20 cellular contexts compared by ENCODE assay signal in the genomic region with DNA sequence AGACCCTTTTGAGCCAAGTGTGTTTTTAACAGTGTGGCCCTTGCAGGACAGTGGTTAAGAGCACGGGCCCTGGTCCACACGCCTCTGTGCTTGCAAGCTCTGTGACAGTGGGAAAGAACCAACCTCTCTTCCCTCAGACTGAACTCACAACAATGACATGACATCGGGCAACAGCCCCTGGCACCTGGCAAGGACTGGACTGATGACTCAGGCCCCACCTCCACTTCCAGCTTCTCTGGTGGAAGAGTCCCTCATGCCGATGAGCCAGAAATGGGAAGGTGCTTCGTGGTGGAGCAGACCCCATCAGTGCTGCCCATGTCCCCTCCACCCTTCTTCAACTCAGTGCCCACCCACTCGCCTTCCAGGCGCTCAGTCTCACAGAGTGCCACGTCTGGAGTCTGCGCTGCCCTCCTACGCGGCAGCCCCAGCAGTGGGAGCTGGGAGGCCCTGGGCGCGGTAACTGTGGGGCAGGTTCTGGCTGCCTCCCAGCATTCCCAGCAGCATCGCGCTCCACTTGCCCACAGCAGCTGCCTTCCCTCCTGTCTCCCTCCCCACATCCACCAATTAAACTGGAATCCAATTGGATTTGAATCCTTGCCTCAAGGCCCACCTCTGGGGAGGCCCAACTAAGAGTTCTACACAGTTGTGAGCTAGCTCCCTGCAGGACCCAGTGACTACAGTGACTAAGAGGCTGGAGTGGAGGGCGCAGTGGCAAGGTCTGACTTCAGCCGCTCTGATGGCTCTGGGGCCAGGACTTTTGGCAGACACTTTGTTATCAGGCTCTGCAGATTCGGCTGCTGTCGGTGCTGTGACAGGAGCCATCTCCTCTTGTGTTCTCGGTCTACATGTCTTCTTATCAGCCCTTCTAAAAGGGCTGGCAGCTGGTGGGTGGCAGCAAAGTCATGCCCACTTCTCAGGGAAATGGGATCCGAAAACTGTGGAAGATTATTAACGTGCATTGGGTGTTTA.
DNase-seq lines count a peak whose midpoint lies in the region; ATAC-seq, FAIRE-seq and TF ChIP-seq lines count a peak whose summit lies in the region.
"Had no signal": no experiment of that assay in that cellular context is flagged by ENCODE, and none has a peak within 500 bp of the region (broad histone marks: within the 10 kb centered on the region; RNA-seq: fewer than 3 reads in every experiment).

No MANE protein-coding gene starts in this region.

- intact Hi-C loops in IMR-90 (cut with micrococcal nuclease): no loop called here
- intact Hi-C loops in K562 (cut with micrococcal nuclease): no loop called here
- intact Hi-C loops in HepG2 (cut with micrococcal nuclease; ENCODE audit: unreplicated experiment): no loop called here

- H3K27ac ChIP-seq in IMR-90 (ENCODE audit: insufficient read depth, low read length): no peak overlapping the region
- no peak overlapping the region for H3K27ac ChIP-seq in K562 (ENCODE audit: extremely low read depth, low read depth, low read length)
- no peak overlapping the region for H3K27ac ChIP-seq in mesendoderm (ENCODE audit: low read depth, low read length)
- H3K27ac ChIP-seq in HepG2 (ENCODE audit: extremely low read length, insufficient read depth, low read length): no peak overlapping the region
- H3K27ac ChIP-seq in GM23338 (ENCODE audit: low read depth): no peak overlapping the region
- H3K27ac ChIP-seq: 22Rv1, parathyroid adenoma had no signal

- no peak overlapping the region for H2BK20ac ChIP-seq in IMR-90 (ENCODE audit: low read depth, low read length)

- H4K8ac ChIP-seq in IMR-90 (ENCODE audit: low read depth in 2 of 2, low read length in 2 of 2) (no peak overlapping the region), mesendoderm (ENCODE audit: low read depth, low read length) (no peak overlapping the region)

- peak; percentile 67 for FAIRE-seq in K562 (lab: Jason Lieb, UNC)
- FAIRE-seq in HepG2 (lab: Jason Lieb, UNC): no peak

- H3K79me2 ChIP-seq in K562 (ENCODE audit: control insufficient read depth, insufficient read depth, low read length): no peaks in the 10 kb centered on the region
- H3K79me2 ChIP-seq in mesendoderm (ENCODE audit: control insufficient read depth, insufficient read depth, low read length): no peaks in the 10 kb centered on the region
- no peaks in the 10 kb centered on the region for H3K79me2 ChIP-seq in HepG2 (ENCODE audit: insufficient read depth, low read length)
- no peaks in the 10 kb centered on the region for H3K79me2 ChIP-seq in GM23338 (replicated peaks; ENCODE audit: insufficient read depth)
- H3K79me2 ChIP-seq: parathyroid adenoma had no signal

- H3K56ac ChIP-seq in IMR-90 (ENCODE audit: extremely low read depth, insufficient read depth, low read length): no peak overlapping the region
- H3K56ac ChIP-seq in mesendoderm (ENCODE audit: low read length): peak overlapping the region; percentile 51

- H2BK120ac ChIP-seq in IMR-90 (ENCODE audit: low read depth, low read length): no peak overlapping the region
- H2BK120ac ChIP-seq in mesendoderm (ENCODE audit: low read depth, low read length): no peak overlapping the region

- no peaks in the 10 kb centered on the region for H3K4me1 ChIP-seq in IMR-90 (ENCODE audit: control insufficient read depth, insufficient read depth, low read length)
- peaks cover 0 to 6% of the 10 kb centered on the region in 2 experiments; a peak in 1 of 5 replicates for H3K4me1 ChIP-seq in K562 (replicated peaks in 1 of 2; ENCODE audit: control insufficient read depth in 2 of 2, insufficient read depth in 2 of 2, low read length in 2 of 2)
- peaks cover 6% of the 10 kb centered on the region for H3K4me1 ChIP-seq in mesendoderm (ENCODE audit: control insufficient read depth, low read depth, low read length)
- H3K4me1 ChIP-seq in HepG2 (ENCODE audit: insufficient read depth, low read length): no peaks in the 10 kb centered on the region
- peaks cover 13% of the 10 kb centered on the region for H3K4me1 ChIP-seq in GM23338 (ENCODE audit: insufficient read depth)
- H3K4me1 ChIP-seq: parathyroid adenoma had no signal

- H3K36me3 ChIP-seq in IMR-90 (ENCODE audit: control insufficient read depth, insufficient read depth, low read length) (no peaks in the 10 kb centered on the region), K562 (ENCODE audit: control insufficient read depth, insufficient read depth, low read length) (no peaks in the 10 kb centered on the region), mesendoderm (ENCODE audit: control insufficient read depth, insufficient read depth, low read length) (no peaks in the 10 kb centered on the region), HepG2 (replicated peaks in 1 of 2; ENCODE audit: control insufficient read depth in 1 of 2, insufficient read depth in 2 of 2, low read length in 2 of 2) (no peaks in the 10 kb centered on the region), GM23338 (ENCODE audit: insufficient read depth) (no peaks in the 10 kb centered on the region)

- H3K4me1 Mint-ChIP-seq in GM23338: peaks cover 22% of the 10 kb centered on the region

- no peaks in the 10 kb centered on the region for H3K9me3 ChIP-seq in IMR-90 (ENCODE audit: control insufficient read depth, insufficient read depth, low read length)
- H3K9me3 ChIP-seq in K562 (replicated peaks; ENCODE audit: control insufficient read depth, insufficient read depth, low read depth, low read length): no peaks in the 10 kb centered on the region
- no peaks in the 10 kb centered on the region for H3K9me3 ChIP-seq in HepG2 (ENCODE audit: low read length)

- H3K9me2 ChIP-seq in GM23338 (ENCODE audit: insufficient read depth): no peaks in the 10 kb centered on the region

- no peak for TF ChIP-seq EP300 in K562 (IDR thresholded peaks at IDR 0.05; ENCODE audit: low read length)
- no peak for TF ChIP-seq EP300 in HepG2 (IDR thresholded peaks at IDR 0.05; ENCODE audit: low read depth in 2 of 2, low read length in 2 of 2)
- TF ChIP-seq EP300 in HepG2 (CRISPR knock-in tag; IDR thresholded peaks at IDR 0.05; ENCODE audit: borderline replicate concordance): no peak

- DNase-seq in DMS53 (lab: John Stamatoyannopoulos, UW) (peak; percentile 20), DMS53 treated with DMSO at 0.1 percent for 48 hours (lab: John Stamatoyannopoulos, UW; ENCODE audit: unreplicated experiment) (no peak), IMR-90 (no peak), K562 (ENCODE audit: extremely low read depth in 1 of 4, low spot score in 3 of 4) (peak in 2 of 4 experiments; percentile 52 to 57), mesendoderm (no peak), HepG2 (ENCODE audit: low spot score) (no peak), GM23338 (ENCODE audit: low spot score) (no peak)
- DNase-seq: activated CD4-positive, alpha-beta memory T cell treated with anti-CD3 and anti-CD28 coated beads for 36 hours; activated T-cell treated with anti-CD3 and anti-CD28 coated beads, Interleukin-2, amount 50 U/mL, for 72 hours; effector CD4-positive, alpha-beta T cell; EL; NCI-H1436; NCI-H510A treated with DMSO at 0.1 percent for 48 hours had no signal

- peaks cover 15% of the 10 kb centered on the region for H3K27me3 Mint-ChIP-seq in GM23338 (ENCODE audit: insufficient read depth, low read depth, poor library complexity)
- H3K27me3 Mint-ChIP-seq: type B pancreatic cell had no signal

- H3K23ac ChIP-seq in IMR-90 (ENCODE audit: low read depth, low read length) (no peak overlapping the region), mesendoderm (ENCODE audit: low read length) (no peak overlapping the region)

- H2BK15ac ChIP-seq in IMR-90 (ENCODE audit: low read depth, low read length): no peak overlapping the region
- H2BK15ac ChIP-seq in mesendoderm (replicated peaks; ENCODE audit: low read depth): no peak overlapping the region

- H3K9me1 ChIP-seq in IMR-90 (ENCODE audit: insufficient read depth, low read length) (no peaks in the 10 kb centered on the region), K562 (ENCODE audit: control insufficient read depth, insufficient read depth, low read length) (no peaks in the 10 kb centered on the region)

- H3K27ac Mint-ChIP-seq in GM23338: no peak overlapping the region
- H3K27ac Mint-ChIP-seq: activated CD4-positive, alpha-beta memory T cell treated with anti-CD3 and anti-CD28 coated beads for 36 hours; activated T-cell treated with anti-CD3 and anti-CD28 coated beads, Interleukin-2, amount 50 U/mL, for 72 hours; stimulated activated effector memory CD8-positive, alpha-beta T cell treated with anti-CD3 and anti-CD28 coated beads, Interleukin-12 subunit alpha, Interleukin-12 subunit beta, amount 100 ng/mL, for 72 hours; type B pancreatic cell had no signal

- ATAC-seq in IMR-90 (ENCODE audit: low read depth) (no peak), K562 (peak; percentile 72), GM21786 (IDR thresholded peaks at IDR 0.05; ENCODE audit: unreplicated experiment) (no peak), HepG2 (no peak), GM23338 (no peak)
- ATAC-seq: activated T-cell treated with anti-CD3 and anti-CD28 coated beads, Interleukin-2, amount 50 U/mL, for 72 hours; left colon; SK-N-SH treated with all-trans-retinoic acid at 6 μM for 48 hours; stimulated activated effector memory CD8-positive, alpha-beta T cell treated with anti-CD3 and anti-CD28 coated beads, Interleukin-12 subunit alpha, Interleukin-12 subunit beta, amount 100 ng/mL, for 72 hours had no signal

- POLR2A ChIA-PET in IMR-90 (lab: Charles Lee; ENCODE audit: unreplicated experiment): no interaction called here
- POLR2A ChIA-PET in K562 (lab: Yijun Ruan, JAX): interaction anchor here (0.6 to 1.1 kb wide), 5 partner anchors 8 to 38 kb away, joined by 3 to 4 read pairs (median 3); no protein-coding TSS in a partner anchor
- POLR2A ChIA-PET in HepG2 (lab: Yijun Ruan, JAX): no interaction called here

- CTCF ChIA-PET in IMR-90 (lab: Yijun Ruan, JAX): no interaction called here
- CTCF ChIA-PET in K562 (lab: Yijun Ruan, JAX; ENCODE audit: low intra/inter-chr PET ratio): no interaction called here
- CTCF ChIA-PET in HepG2 (lab: Yijun Ruan, JAX; ENCODE audit: low intra/inter-chr PET ratio, low total read pairs): no interaction called here

- H3K9ac ChIP-seq in IMR-90 (ENCODE audit: low read depth, low read length) (no peak overlapping the region), K562 (ENCODE audit: insufficient read depth in 1 of 2, low read depth in 2 of 2, low read length in 2 of 2) (no peak overlapping the region; a peak in 1 of 4 replicates), mesendoderm (ENCODE audit: low read length) (no peak overlapping the region), HepG2 (ENCODE audit: insufficient read depth, low read depth, low read length) (no peak overlapping the region)
- H3K9ac ChIP-seq: parathyroid adenoma had no signal

- no peak overlapping the region for H2BK5ac ChIP-seq in IMR-90 (ENCODE audit: low read depth, low read length, poor library complexity, severe bottlenecking)
- H2BK5ac ChIP-seq in mesendoderm (ENCODE audit: low read length): no peak overlapping the region

- no peak overlapping the region for H3K4me3 Mint-ChIP-seq in GM23338
- H3K4me3 Mint-ChIP-seq: activated CD4-positive, alpha-beta memory T cell treated with anti-CD3 and anti-CD28 coated beads for 36 hours; activated T-cell treated with anti-CD3 and anti-CD28 coated beads, Interleukin-2, amount 50 U/mL, for 72 hours; stimulated activated effector memory CD8-positive, alpha-beta T cell treated with anti-CD3 and anti-CD28 coated beads, Interleukin-12 subunit alpha, Interleukin-12 subunit beta, amount 100 ng/mL, for 72 hours; type B pancreatic cell had no signal

- H2AK5ac ChIP-seq in IMR-90 (ENCODE audit: low read depth, low read length) (no peak overlapping the region), mesendoderm (ENCODE audit: low read length) (no peak overlapping the region)

- dilution Hi-C loops in IMR-90 (cut with HindIII; ENCODE audit: low sequenced_read_pairs, unreplicated experiment): no loop called here

- no peaks in the 10 kb centered on the region for H3K36me3 Mint-ChIP-seq in GM23338 (ENCODE audit: low read depth)
- H3K36me3 Mint-ChIP-seq: activated CD4-positive, alpha-beta memory T cell treated with anti-CD3 and anti-CD28 coated beads for 36 hours; stimulated activated effector memory CD8-positive, alpha-beta T cell treated with anti-CD3 and anti-CD28 coated beads, Interleukin-12 subunit alpha, Interleukin-12 subunit beta, amount 100 ng/mL, for 72 hours; type B pancreatic cell had no signal

- no peak for TF ChIP-seq RAD21 in IMR-90 (IDR thresholded peaks at IDR 0.05; ENCODE audit: low read length)
- TF ChIP-seq RAD21 in K562 (CRISPR knock-in tag; conservative IDR thresholded peaks at IDR 0.05 in 1 of 2, IDR thresholded peaks at IDR 0.05 in 1 of 2): no peak
- TF ChIP-seq RAD21 in HepG2 (CRISPR knock-in tag; IDR thresholded peaks at IDR 0.05): no peak

- in situ Hi-C loops in IMR-90 (cut with MboI; ENCODE audit: low sequenced_read_pairs) (no loop called here), K562 (cut with MboI) (no loop called here), HepG2 (cut with HindIII; ENCODE audit: extremely low pct_ligation_motif_present, low pct_unique_long_range_greater_than_20kb) (no loop called here)

- TF ChIP-seq CTCF in IMR-90 (conservative IDR thresholded peaks at IDR 0.05; ENCODE audit: low read depth, low read length) (no peak), K562 (IDR thresholded peaks at IDR 0.05 in 2 of 3, conservative IDR thresholded peaks at IDR 0.05 in 1 of 3; ENCODE audit: insufficient read depth in 2 of 3, low read depth in 1 of 3, low read length in 3 of 3) (no peak), HepG2 (CRISPR knock-in tag; IDR thresholded peaks at IDR 0.05) (no peak), GM23338 (conservative IDR thresholded peaks at IDR 0.05; ENCODE audit: low read depth in 2 of 2) (no peak)

- no peak for TF ChIP-seq POLR2A in IMR-90 (IDR thresholded peaks at IDR 0.05; ENCODE audit: low read depth, low read length)
- no peak for TF ChIP-seq POLR2A in K562 (conservative IDR thresholded peaks at IDR 0.05)
- TF ChIP-seq POLR2A in HepG2 (IDR thresholded peaks at IDR 0.05; ENCODE audit: insufficient read depth in 1 of 2, low read depth in 2 of 2, low read length in 2 of 2): no peak

- BruUV-seq in IMR-90 (replicated peaks; lab: Mats Ljungman, UMichigan) (no TSS peak), K562 (replicated peaks; lab: Mats Ljungman, UMichigan) (no TSS peak), HepG2 (replicated peaks; lab: Mats Ljungman, UMichigan) (no TSS peak)

- H4K20me1 ChIP-seq in IMR-90 (ENCODE audit: insufficient read depth, low read length) (no peaks in the 10 kb centered on the region; the same call in 1 of the 2 replicates), K562 (replicated peaks; ENCODE audit: control insufficient read depth, insufficient read depth, low read length) (peaks cover 31% of the 10 kb centered on the region), HepG2 (ENCODE audit: insufficient read depth, low read length) (no peaks in the 10 kb centered on the region; the same call in 1 of the 2 replicates), GM23338 (replicated peaks; ENCODE audit: insufficient read depth) (no peaks in the 10 kb centered on the region)

- H3K9me3 Mint-ChIP-seq in GM23338: peaks cover 4% of the 10 kb centered on the region; the same call in 1 of the 3 replicates
- H3K9me3 Mint-ChIP-seq: activated T-cell treated with anti-CD3 and anti-CD28 coated beads, Interleukin-2, amount 50 U/mL, for 72 hours; stimulated activated effector memory CD8-positive, alpha-beta T cell treated with anti-CD3 and anti-CD28 coated beads, Interleukin-12 subunit alpha, Interleukin-12 subunit beta, amount 100 ng/mL, for 72 hours; type B pancreatic cell had no signal

- no peak overlapping the region for H4K91ac ChIP-seq in IMR-90 (ENCODE audit: insufficient read depth, low read depth, low read length)

- H4K5ac ChIP-seq in IMR-90 (ENCODE audit: low read depth, low read length) (no peak overlapping the region), mesendoderm (ENCODE audit: low read length) (no peak overlapping the region)

- H2AFZ ChIP-seq in IMR-90 (replicated peaks; ENCODE audit: low read length, poor library complexity) (peak overlapping the region; percentile 18), K562 (ENCODE audit: low read depth, low read length) (no peak overlapping the region; the same call in 1 of the 2 replicates), HepG2 (ENCODE audit: low read length) (no peak overlapping the region), GM23338 (no peak overlapping the region)
- H2AFZ ChIP-seq: parathyroid adenoma had no signal

- H3K4me2 ChIP-seq in IMR-90 (ENCODE audit: low read depth, low read length) (no peak overlapping the region), K562 (ENCODE audit: insufficient read depth, low read length) (no peak overlapping the region), mesendoderm (ENCODE audit: low read length) (no peak overlapping the region), HepG2 (ENCODE audit: low read depth, low read length) (no peak overlapping the region), GM23338 (no peak overlapping the region)

- H3K27me3 ChIP-seq in IMR-90 (ENCODE audit: control insufficient read depth, insufficient read depth, low read length): peaks cover 43% of the 10 kb centered on the region
- peaks cover 12 to 88% of the 10 kb centered on the region in 2 experiments; a peak in 4 of 5 replicates for H3K27me3 ChIP-seq in K562 (ENCODE audit: control insufficient read depth in 2 of 2, insufficient read depth in 2 of 2, low read length in 2 of 2)
- H3K27me3 ChIP-seq in mesendoderm (ENCODE audit: insufficient read depth, low read length, poor library complexity): no peaks in the 10 kb centered on the region
- H3K27me3 ChIP-seq in HepG2 (ENCODE audit: control insufficient read depth in 1 of 2, insufficient read depth in 2 of 2, low read length in 2 of 2): peaks cover 5 to 53% of the 10 kb centered on the region in 2 experiments
- no peaks in the 10 kb centered on the region for H3K27me3 ChIP-seq in GM23338 (ENCODE audit: insufficient read depth)

- H3K18ac ChIP-seq in IMR-90 (ENCODE audit: low read depth, low read length) (no peak overlapping the region), mesendoderm (ENCODE audit: low read length) (no peak overlapping the region)

- H3K4ac ChIP-seq in IMR-90 (ENCODE audit: low read depth, low read length) (no peak overlapping the region), mesendoderm (ENCODE audit: low read depth, low read length) (no peak overlapping the region)

- no peaks in the 10 kb centered on the region for H3F3A ChIP-seq in GM23338 (replicated peaks; ENCODE audit: low read depth)

- no peak overlapping the region for H3K14ac ChIP-seq in IMR-90 (replicated peaks; ENCODE audit: low read depth, low read length)

- H3K79me1 ChIP-seq in IMR-90 (ENCODE audit: low read depth in 1 of 2, low read length in 2 of 2): no peaks in the 10 kb centered on the region
- no peaks in the 10 kb centered on the region for H3K79me1 ChIP-seq in mesendoderm (ENCODE audit: low read length)

- no peak overlapping the region for H3K4me3 ChIP-seq in IMR-90 (ENCODE audit: insufficient read depth, low read depth, low read length)
- H3K4me3 ChIP-seq in K562: no peak overlapping the region
- H3K4me3 ChIP-seq in mesendoderm (ENCODE audit: low read length): no peak overlapping the region
- H3K4me3 ChIP-seq in HepG2 (replicated peaks in 1 of 3; ENCODE audit: insufficient read depth in 1 of 3, low read depth in 2 of 3, low read length in 3 of 3): no peak overlapping the region
- no peak overlapping the region for H3K4me3 ChIP-seq in GM23338

- H2AK9ac ChIP-seq in IMR-90 (replicated peaks; ENCODE audit: low read depth, low read length, poor library complexity): no peak overlapping the region

- 68% methylated on average over 13 of the region's 22 CpGs; no CpG with 5 or more reads in 1 of the 2 experiments for WGBS in IMR-90 (ENCODE audit: extremely low coverage in 2 of 2, insufficient read length in 1 of 2), 2 experiments
- WGBS in K562 (ENCODE audit: insufficient coverage, low coverage, missing lambda C conversion rate): 7% methylated on average over 22 of the region's 22 CpGs
- no CpG with 5 or more reads among the region's 22 CpGs for WGBS in mesendoderm (ENCODE audit: extremely low coverage, insufficient coverage, low lambda C conversion rate)
- 31% methylated on average over 12 of the region's 22 CpGs for WGBS in HepG2 (ENCODE audit: low lambda C conversion rate)
